In genomic region chr16:54194008-54194731, GRCh38 we compare ENCODE assay signal across 8 cellular contexts.
DNase-seq lines count a peak whose midpoint lies in the region; ATAC-seq and TF ChIP-seq lines count a peak whose summit lies in the region.

No MANE protein-coding gene starts in this region.

- no peak overlapping the region for H3K9ac ChIP-seq in smooth muscle cell (ENCODE audit: low read depth)

- H3K4me1 Mint-ChIP-seq in brain = peaks cover 15% of the 10 kb centered on the region
- H3K4me1 Mint-ChIP-seq in activated naive CD4-positive, alpha-beta T cell treated with anti-CD3 and anti-CD28 coated beads for 36 hours (ENCODE audit: low read depth) = no peaks in the 10 kb centered on the region

- peaks cover 0 to 13% (median 4%) of the 10 kb centered on the region in 5 experiments for H3K9me3 Mint-ChIP-seq in brain
- H3K9me3 Mint-ChIP-seq in activated naive CD4-positive, alpha-beta T cell treated with anti-CD3 and anti-CD28 coated beads for 36 hours = peaks cover 5% of the 10 kb centered on the region

- H3K36me3 Mint-ChIP-seq in brain = no peaks in the 10 kb centered on the region
- H3K36me3 Mint-ChIP-seq in activated naive CD4-positive, alpha-beta T cell treated with anti-CD3 and anti-CD28 coated beads for 36 hours (ENCODE audit: low read depth) = no peaks in the 10 kb centered on the region

- peak; percentile 9 for ATAC-seq in HG03469 (IDR thresholded peaks at IDR 0.05; ENCODE audit: unreplicated experiment)
- ATAC-seq in HG03135 (IDR thresholded peaks at IDR 0.05; ENCODE audit: unreplicated experiment) = no peak

- no peaks in the 10 kb centered on the region for H4K20me1 ChIP-seq in smooth muscle cell (ENCODE audit: low read depth)

- peak overlapping the region in 1 of 5 experiments; percentile 62 for H3K4me3 Mint-ChIP-seq in brain
- H3K4me3 Mint-ChIP-seq in activated naive CD4-positive, alpha-beta T cell treated with anti-CD3 and anti-CD28 coated beads for 36 hours = no peak overlapping the region

- H3K79me2 ChIP-seq in smooth muscle cell (ENCODE audit: low read depth) = no peaks in the 10 kb centered on the region

- H3K27me3 Mint-ChIP-seq in brain = peaks cover 27% of the 10 kb centered on the region
- H3K27me3 Mint-ChIP-seq in activated naive CD4-positive, alpha-beta T cell treated with anti-CD3 and anti-CD28 coated beads for 36 hours (ENCODE audit: low read depth) = peaks cover 18% of the 10 kb centered on the region

- peak; percentile 28 to 35 for TF ChIP-seq CTCF in brain (conservative IDR thresholded peaks at IDR 0.05)
- no peak for TF ChIP-seq CTCF in smooth muscle cell (IDR thresholded peaks at IDR 0.05; ENCODE audit: borderline replicate concordance, insufficient read depth, poor library complexity, severe bottlenecking)

- peak overlapping the region in 2 of 5 experiments; percentile 56 to 81 for H3K27ac Mint-ChIP-seq in brain
- no peak overlapping the region for H3K27ac Mint-ChIP-seq in activated naive CD4-positive, alpha-beta T cell treated with anti-CD3 and anti-CD28 coated beads for 36 hours

- WGBS in smooth muscle cell (ENCODE audit: low lambda C conversion rate) = 67% methylated on average over 31 of the region's 31 CpGs

- H3K4me3 ChIP-seq in iPS-11a (ENCODE audit: low read depth, low read length) (peak overlapping the region; percentile 20), smooth muscle cell (peak overlapping the region; percentile 32)

- peak; percentile 71 for DNase-seq in AG20443 (ENCODE audit: low spot score)
- no peak for DNase-seq in smooth muscle cell (lab: John Stamatoyannopoulos, UW; ENCODE audit: unreplicated experiment)
- no peak for DNase-seq in NCI-H774 (lab: John Stamatoyannopoulos, UW)
- no peak for DNase-seq in activated naive CD4-positive, alpha-beta T cell treated with anti-CD3 and anti-CD28 coated beads for 36 hours

- peak overlapping the region; percentile 82 for H3K4me2 ChIP-seq in smooth muscle cell

- no peaks in the 10 kb centered on the region for H3K36me3 ChIP-seq in smooth muscle cell (ENCODE audit: low read depth)

- peak overlapping the region; percentile 93 for H2AFZ ChIP-seq in smooth muscle cell (ENCODE audit: low read depth)

- H3K9me3 ChIP-seq in smooth muscle cell (replicated peaks; ENCODE audit: low read depth) = no peaks in the 10 kb centered on the region

- CTCF ChIA-PET in activated naive CD4-positive, alpha-beta T cell treated with anti-CD3 and anti-CD28 coated beads for 36 hours (lab: Charles Lee) = no interaction called here

- H3K27me3 ChIP-seq in smooth muscle cell (ENCODE audit: low read depth) = peaks cover 3% of the 10 kb centered on the region

- intact Hi-C loops in activated naive CD4-positive, alpha-beta T cell treated with anti-CD3 and anti-CD28 coated beads for 36 hours (cut with micrococcal nuclease) = loop anchor here (10.0 kb wide), 1 partner anchor 741 kb away; the partner anchor contains the start of gene IRX5

- no peaks in the 10 kb centered on the region for H3F3A ChIP-seq in smooth muscle cell (ENCODE audit: low read depth)

- peaks cover 6% of the 10 kb centered on the region for H3K4me1 ChIP-seq in smooth muscle cell (ENCODE audit: low read depth)

- no peak overlapping the region for H3K27ac ChIP-seq in smooth muscle cell (ENCODE audit: low read depth)
